15 cellular contexts compared by ENCODE assay signal in genomic region chr10:46451365-46451764, GRCh38. TPM values are rescaled to one million over a fixed set of nuclear protein-coding genes. Genes with fewer than 3 reads are reported as not detected.
"Had no signal": no experiment of that assay in that cellular context is flagged by ENCODE, and none has a peak within 500 bp of the region (broad histone marks: within the 10 kb centered on the region; RNA-seq: fewer than 3 reads in every experiment).

No MANE protein-coding gene starts in this region.

RNA-seq across cellular contexts. Expression of gene NPY4R, which starts 14.4 kb away (rescaled TPM):
- total RNA-seq: bronchial epithelial cell; gastroesophageal sphincter; heart left ventricle; kidney epithelial cell; lung microvascular endothelial cell; myocyte; naive thymus-derived CD8-positive, alpha-beta T cell; occipital lobe; pulmonary artery endothelial cell; sciatic nerve; smooth muscle cell; thoracic aorta had no signal
- polyA plus RNA-seq: heart left ventricle; naive thymus-derived CD8-positive, alpha-beta T cell; neural cell; ovary; smooth muscle cell; urinary bladder had no signal
